In genomic region chr13:80840313-80840976, GRCh38 we compare ENCODE assay signal across 10 cellular contexts.
DNase-seq lines count a peak whose midpoint lies in the region; ATAC-seq and TF ChIP-seq lines count a peak whose summit lies in the region.
"Had no signal": no experiment of that assay in that cellular context is flagged by ENCODE, and none has a peak within 500 bp of the region (broad histone marks: within the 10 kb centered on the region; RNA-seq: fewer than 3 reads in every experiment).

No MANE protein-coding gene starts in this region.

- H3K4me3 ChIP-seq in adipocyte (ENCODE audit: low read length), result peak overlapping the region; percentile 63
- peak overlapping the region; percentile 12 for H3K4me3 ChIP-seq in fibroblast of pulmonary artery (replicated peaks; ENCODE audit: low read depth, low read length)
- no peak overlapping the region for H3K4me3 ChIP-seq in psoas muscle
- H3K4me3 ChIP-seq: skin epidermis had no signal

- ATAC-seq in psoas muscle (peak; percentile 46 to 83 (median 72)), SK-N-SH treated with all-trans-retinoic acid at 6 μM for 48 hours (no peak), HG03097 (IDR thresholded peaks at IDR 0.05; ENCODE audit: low FRiP score, unreplicated experiment) (no peak), GM18498 (IDR thresholded peaks at IDR 0.05; ENCODE audit: unreplicated experiment) (no peak)

- intact Hi-C loops in psoas muscle (cut with DNase I), result no loop called here

- WGBS in psoas muscle, 3 donors, result 12 to 22% (median 22%) methylated on average over 7 of the region's 7 CpGs

- no peaks in the 10 kb centered on the region for H3K27me3 ChIP-seq in adipocyte (replicated peaks; ENCODE audit: control insufficient read depth, insufficient read depth, low read length)
- no peaks in the 10 kb centered on the region for H3K27me3 ChIP-seq in psoas muscle (ENCODE audit: insufficient read depth in 3 of 3, low read length in 2 of 3)

- peak overlapping the region; percentile 55 for H3K9ac ChIP-seq in adipocyte (ENCODE audit: low read length)

- DNase-seq in HT1080 (ENCODE audit: low read depth), result peak; percentile 9
- DNase-seq in adipocyte (ENCODE audit: low read depth), result peak; percentile 68
- DNase-seq in fibroblast of pulmonary artery (ENCODE audit: low read depth), result peak; percentile 99
- DNase-seq in psoas muscle, result no peak
- no peak for DNase-seq in dedifferentiated amniotic fluid mesenchymal stem cell (ENCODE audit: extremely low spot score)
- DNase-seq: Kasumi-1 had no signal

- peaks cover 17% of the 10 kb centered on the region for H3K4me1 ChIP-seq in adipocyte (ENCODE audit: control insufficient read depth, insufficient read depth, low read length)
- H3K4me1 ChIP-seq in psoas muscle, result no peaks in the 10 kb centered on the region

- H3K36me3 ChIP-seq in adipocyte (ENCODE audit: control insufficient read depth, insufficient read depth, low read length, severe bottlenecking) (no peaks in the 10 kb centered on the region), psoas muscle (ENCODE audit: insufficient read depth in 1 of 2, low read depth in 1 of 2) (no peaks in the 10 kb centered on the region)

- TF ChIP-seq CTCF in fibroblast of pulmonary artery (IDR thresholded peaks at IDR 0.05; ENCODE audit: low read length, missing control alignments), result no peak
- no peak for TF ChIP-seq CTCF in psoas muscle (IDR thresholded peaks at IDR 0.05)

- H3K9me3 ChIP-seq in adipocyte (ENCODE audit: control insufficient read depth, low read length), result peaks cover 6% of the 10 kb centered on the region
- no peaks in the 10 kb centered on the region for H3K9me3 ChIP-seq in psoas muscle

- H3K27ac ChIP-seq in psoas muscle, result no peak overlapping the region
- H3K27ac ChIP-seq: skin epidermis had no signal

TF ChIP-seq in SK-N-SH treated with all-trans-retinoic acid at 6 μM for 48 hours, 23 proteins besides CTCF, POLR2A, EP300 and RAD21:
- TF ChIP-seq RARB (CRISPR knock-in tag; IDR thresholded peaks at IDR 0.05) (no peak), TOX (CRISPR knock-in tag; IDR thresholded peaks at IDR 0.05; ENCODE audit: borderline replicate concordance) (no peak)
TF ChIP-seq in SK-N-SH treated with all-trans-retinoic acid at 6 μM for 48 hours: peak in this region for 0.

Comparison
In these comparisons a context has a peak if more than half of its experiments do, and no peak if none do; other contexts are left out.
1. DNase-seq: peak in HT1080 (single experiment), adipocyte (single experiment) and fibroblast of pulmonary artery (single experiment); none in psoas muscle (0 of 2) and dedifferentiated amniotic fluid mesenchymal stem cell (single experiment).
2. ATAC-seq: peak in psoas muscle (4 of 4); none in SK-N-SH treated with all-trans-retinoic acid at 6 μM for 48 hours (single experiment), HG03097 (single experiment) and GM18498 (single experiment).